Comparison of ENCODE assay signal across 1 cellular context in genomic region chr17:78263063-78263735, GRCh38.
TF ChIP-seq lines count a peak whose summit lies in the region.

No MANE protein-coding gene starts in this region.

TF ChIP-seq in HepG2, 621 proteins besides CTCF, POLR2A, EP300 and RAD21 (continued from another document and continues in another):
- peak; percentile 84 for TF ChIP-seq SKIL (CRISPR knock-in tag; IDR thresholded peaks at IDR 0.05; ENCODE audit: borderline replicate concordance)
- 0 out of 2 replicates have a peak, but pooled peaks have one; percentile 58 for TF ChIP-seq ZKSCAN8 (CRISPR knock-in tag; IDR thresholded peaks at IDR 0.05; ENCODE audit: borderline replicate concordance)
- TF ChIP-seq ZGPAT (CRISPR knock-in tag; IDR thresholded peaks at IDR 0.05) = peak; percentile 77; the same call in 1 of the 2 replicates
- peak; percentile 22; the same call in 1 of the 2 replicates for TF ChIP-seq KDM1A (CRISPR knock-in tag; IDR thresholded peaks at IDR 0.05)
- no peak for TF ChIP-seq HOXA9 (CRISPR knock-in tag; IDR thresholded peaks at IDR 0.05; ENCODE audit: borderline replicate concordance)
- peak; percentile 53; the same call in 1 of the 2 replicates for TF ChIP-seq ZNF224 (CRISPR knock-in tag; IDR thresholded peaks at IDR 0.05)
- peak; percentile 74; the same call in 1 of the 2 replicates for TF ChIP-seq TARDBP (CRISPR knock-in tag; IDR thresholded peaks at IDR 0.05)
- peak; percentile 29; the same call in 1 of the 2 replicates for TF ChIP-seq CEBPG (CRISPR knock-in tag; IDR thresholded peaks at IDR 0.05)
- peak; percentile 73; the same call in 1 of the 2 replicates for TF ChIP-seq HMG20A (CRISPR knock-in tag; IDR thresholded peaks at IDR 0.05; ENCODE audit: borderline replicate concordance)
- peak; percentile 49; the same call in 1 of the 2 replicates for TF ChIP-seq ZNF609 (CRISPR knock-in tag; IDR thresholded peaks at IDR 0.05; ENCODE audit: borderline replicate concordance)
- peak; percentile 98 for TF ChIP-seq BCL6 (CRISPR knock-in tag; IDR thresholded peaks at IDR 0.05)
- 0 out of 2 replicates have a peak, but pooled peaks have one; percentile 49 for TF ChIP-seq FOXK1 (CRISPR knock-in tag; IDR thresholded peaks at IDR 0.05; ENCODE audit: borderline replicate concordance, low read depth)
- peak; percentile 58 for TF ChIP-seq ZNF18 (CRISPR knock-in tag; IDR thresholded peaks at IDR 0.05; ENCODE audit: insufficient replicate concordance)
- peak; percentile 84; the same call in 1 of the 2 replicates for TF ChIP-seq THRA (CRISPR knock-in tag; IDR thresholded peaks at IDR 0.05; ENCODE audit: borderline replicate concordance)
- TF ChIP-seq JARID2 (CRISPR knock-in tag; IDR thresholded peaks at IDR 0.05; ENCODE audit: insufficient replicate concordance) = peak; percentile 21
- TF ChIP-seq ARID5B (CRISPR knock-in tag; IDR thresholded peaks at IDR 0.05) = peak; percentile 84
- peak; percentile 58 for TF ChIP-seq TEAD3 (CRISPR knock-in tag; optimal IDR thresholded peaks at IDR 0.05; ENCODE audit: borderline replicate concordance)
- TF ChIP-seq EEA1 (CRISPR knock-in tag; IDR thresholded peaks at IDR 0.05; ENCODE audit: borderline replicate concordance) = no peak
- no peak for TF ChIP-seq ZNF34 (CRISPR knock-in tag; IDR thresholded peaks at IDR 0.05; ENCODE audit: borderline replicate concordance)
- TF ChIP-seq AGO1 (IDR thresholded peaks at IDR 0.05; ENCODE audit: low read depth, low read length, poor library complexity, severe bottlenecking) = no peak
- peak; percentile 33; the same call in 1 of the 2 replicates for TF ChIP-seq ZBTB20 (CRISPR knock-in tag; IDR thresholded peaks at IDR 0.05; ENCODE audit: borderline replicate concordance, low read depth)
- 0 out of 2 replicates have a peak, but pooled peaks have one; percentile 61 for TF ChIP-seq ZNF280D (CRISPR knock-in tag; IDR thresholded peaks at IDR 0.05)
- TF ChIP-seq KAT8 (CRISPR knock-in tag; IDR thresholded peaks at IDR 0.05) = peak; percentile 80
- TF ChIP-seq ZMYM3 (CRISPR knock-in tag; IDR thresholded peaks at IDR 0.05) = 0 out of 2 replicates have a peak, but pooled peaks have one; percentile 37
- no peak for TF ChIP-seq ZNF564 (CRISPR knock-in tag; IDR thresholded peaks at IDR 0.05)
- no peak for TF ChIP-seq NR0B2 (CRISPR knock-in tag; IDR thresholded peaks at IDR 0.05)
- TF ChIP-seq MXD1 (CRISPR knock-in tag; IDR thresholded peaks at IDR 0.05) = 0 out of 2 replicates have a peak, but pooled peaks have one; percentile 67
- peak; percentile 50; the same call in 1 of the 2 replicates for TF ChIP-seq ZNF839 (CRISPR knock-in tag; IDR thresholded peaks at IDR 0.05; ENCODE audit: borderline replicate concordance)
- peak; percentile 50; the same call in 1 of the 2 replicates for TF ChIP-seq HDAC2 (CRISPR knock-in tag; IDR thresholded peaks at IDR 0.05)
- no peak for TF ChIP-seq TRIM22 (IDR thresholded peaks at IDR 0.05)
- peak; percentile 79 for TF ChIP-seq ZSCAN21 (CRISPR knock-in tag; IDR thresholded peaks at IDR 0.05; ENCODE audit: borderline replicate concordance)
- no peak for TF ChIP-seq ADNP (CRISPR knock-in tag; IDR thresholded peaks at IDR 0.05)
